16 cellular contexts compared by ENCODE assay signal in genomic region chr12:65839027-65839426, GRCh38. TPM values are rescaled to one million over a fixed set of nuclear protein-coding genes. Genes with fewer than 3 reads are reported as not detected.
DNase-seq lines count a peak whose midpoint lies in the region; ATAC-seq, FAIRE-seq and TF ChIP-seq lines count a peak whose summit lies in the region.
"Had no signal": no experiment of that assay in that cellular context is flagged by ENCODE, and none has a peak within 500 bp of the region (broad histone marks: within the 10 kb centered on the region; RNA-seq: fewer than 3 reads in every experiment).

No MANE protein-coding gene starts in this region.

- H3K36me3 ChIP-seq in ACC112 (ENCODE audit: insufficient read depth, low read length), result peaks cover 75% of the 10 kb centered on the region
- H3K36me3 ChIP-seq in RWPE2 (ENCODE audit: low read depth), result peaks cover 98% of the 10 kb centered on the region

- H3K9me3 ChIP-seq in RWPE2 (ENCODE audit: severe bottlenecking), result no peaks in the 10 kb centered on the region

- ATAC-seq in RWPE2 (ENCODE audit: low read depth), result no peak
- ATAC-seq in HG03108 (IDR thresholded peaks at IDR 0.05; ENCODE audit: unreplicated experiment), result no peak
- no peak for ATAC-seq in GM19324 (IDR thresholded peaks at IDR 0.05; ENCODE audit: low FRiP score, unreplicated experiment)
- ATAC-seq: GM12878 had no signal

- H3K27me3 ChIP-seq in ACC112 (ENCODE audit: insufficient read depth, low read length), result no peaks in the 10 kb centered on the region
- no peaks in the 10 kb centered on the region for H3K27me3 ChIP-seq in RWPE2 (ENCODE audit: insufficient read depth, poor library complexity, severe bottlenecking)

- H3K9me3 Mint-ChIP-seq in HFFc6 (no peaks in the 10 kb centered on the region), osteocyte (ENCODE audit: unreplicated experiment) (no peaks in the 10 kb centered on the region)
- H3K9me3 Mint-ChIP-seq: CD4-positive, alpha-beta T cell; H9 had no signal

- TF ChIP-seq CTCF in HFFc6 (IDR thresholded peaks at IDR 0.05), result no peak
- TF ChIP-seq CTCF in RWPE2 (IDR thresholded peaks at IDR 0.05; ENCODE audit: poor library complexity, severe bottlenecking), result no peak
- no peak for TF ChIP-seq CTCF in osteocyte (IDR thresholded peaks at IDR 0.05)

- no peak for DNase-seq in HFFc6
- DNase-seq in RWPE2 (ENCODE audit: low spot score), result no peak
- no peak for DNase-seq in osteocyte (ENCODE audit: extremely low spot score, unreplicated experiment)
- no peak for DNase-seq in urothelium cell line (ENCODE audit: low spot score)
- no peak for DNase-seq in activated CD4-positive, alpha-beta T cell treated with anti-CD3 and anti-CD28 coated beads, Interleukin-2, amount 50 U/mL, for 4 hours
- DNase-seq: C1 segment of cervical spinal cord; CD4-positive, alpha-beta T cell; DMS79; GOT3; H9 had no signal

- H3K4me1 ChIP-seq in ACC112 (ENCODE audit: control insufficient read depth, insufficient read depth, low read length, unreplicated experiment) (peaks cover 77% of the 10 kb centered on the region), RWPE2 (ENCODE audit: insufficient read depth, poor library complexity, severe bottlenecking) (peaks cover 36% of the 10 kb centered on the region)

- H3K27ac Mint-ChIP-seq in HFFc6, result peak overlapping the region; percentile 68
- peak overlapping the region; percentile 52 for H3K27ac Mint-ChIP-seq in osteocyte (ENCODE audit: unreplicated experiment)
- H3K27ac Mint-ChIP-seq: B cell; CD4-positive, alpha-beta T cell had no signal

- H3K4me3 ChIP-seq in ACC112 (ENCODE audit: low read depth, low read length) (no peak overlapping the region), RWPE2 (ENCODE audit: severe bottlenecking) (no peak overlapping the region)
- H3K4me3 ChIP-seq: GM12878 had no signal

- H3K4me1 Mint-ChIP-seq in HFFc6 (ENCODE audit: low read depth), result peaks cover 95% of the 10 kb centered on the region
- peaks cover 35% of the 10 kb centered on the region for H3K4me1 Mint-ChIP-seq in osteocyte (ENCODE audit: unreplicated experiment)
- H3K4me1 Mint-ChIP-seq: B cell had no signal

- H2AFZ ChIP-seq in ACC112 (ENCODE audit: low read length, unreplicated experiment), result no peak overlapping the region

- H3K4me3 Mint-ChIP-seq in HFFc6 (no peak overlapping the region; the same call in 1 of the 2 replicates), osteocyte (ENCODE audit: unreplicated experiment) (no peak overlapping the region)
- H3K4me3 Mint-ChIP-seq: B cell; CD4-positive, alpha-beta T cell; H9 had no signal

- H3K27ac ChIP-seq in ACC112 (ENCODE audit: low read depth, low read length), result peak overlapping the region; percentile 60
- peak overlapping the region; percentile 99 for H3K27ac ChIP-seq in RWPE2 (ENCODE audit: poor library complexity, severe bottlenecking)

- peaks cover 16% of the 10 kb centered on the region for H3K27me3 Mint-ChIP-seq in HFFc6 (ENCODE audit: insufficient read depth)
- H3K27me3 Mint-ChIP-seq in osteocyte (ENCODE audit: unreplicated experiment), result no peaks in the 10 kb centered on the region

- peaks cover 95% of the 10 kb centered on the region for H3K79me2 ChIP-seq in ACC112 (ENCODE audit: control insufficient read depth, insufficient read depth, low read length, unreplicated experiment)

- H3K36me3 Mint-ChIP-seq in HFFc6 (ENCODE audit: low read depth) (peaks cover 81% of the 10 kb centered on the region), osteocyte (ENCODE audit: unreplicated experiment) (peaks cover 49% of the 10 kb centered on the region)

- FAIRE-seq in urothelium cell line (lab: Jason Lieb, UNC), result no peak
- FAIRE-seq: GM12878, GM18507 had no signal

RNA-seq across cellular contexts. Expression of gene HMGA2, which starts 14.7 kb away (rescaled TPM):
- 100 to 1,000 TPM in 5 of 6 experiments, 10 to 100 TPM in 1; 83.8 to 170 (median 167) TPM for total RNA-seq in HFFc6 (2021; fragmentation: NEBNext Ultra II Directional; extraction: Animal tissue kit (Norgen Biotek cat#: 25700))
- 41.8 and 42.1 TPM in 2 replicates for total RNA-seq in osteocyte
- total RNA-seq: B cell; CD4-positive, alpha-beta T cell had no signal
